ENCODE assay signal across 14 cellular contexts in the genomic region with DNA sequence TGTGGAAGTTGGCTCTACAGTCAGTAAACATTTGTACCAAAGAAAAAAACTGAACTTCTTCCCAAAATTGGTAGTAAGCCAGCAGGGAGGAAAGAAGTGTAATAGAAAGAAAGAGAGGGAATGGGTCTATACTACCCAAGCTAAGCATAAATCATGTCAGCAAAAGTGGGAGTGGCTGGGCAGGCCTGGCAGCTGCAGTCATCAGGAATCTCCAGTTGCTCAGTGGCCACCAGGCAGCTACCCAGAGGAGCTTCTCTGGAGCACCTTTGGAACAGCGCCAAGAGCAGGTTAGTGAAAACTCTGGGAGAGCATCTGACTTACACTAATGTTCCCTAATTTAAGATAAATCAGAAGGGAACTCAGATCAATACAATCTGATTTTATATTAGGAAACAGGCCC. TPM values are rescaled to one million over a fixed set of nuclear protein-coding genes. Genes with fewer than 3 reads are reported as not detected.
DNase-seq lines count a peak whose midpoint lies in the region; ATAC-seq, FAIRE-seq and TF ChIP-seq lines count a peak whose summit lies in the region.
"Had no signal": no experiment of that assay in that cellular context is flagged by ENCODE, and none has a peak within 500 bp of the region (broad histone marks: within the 10 kb centered on the region; RNA-seq: fewer than 3 reads in every experiment).

No MANE protein-coding gene starts in this region.

- intact Hi-C loops in MCF 10A (cut with micrococcal nuclease): no loop called here
- intact Hi-C loops in breast epithelium (cut with DNase I; ENCODE audit: low total_unique reads): no loop called here

- DNase-seq in MCF 10A (ENCODE audit: unreplicated experiment): peak; percentile 42
- no peak for DNase-seq in breast epithelium (ENCODE audit: low spot score in 2 of 2)
- DNase-seq in NCI-H510A treated with DMSO at 0.1 percent for 48 hours (lab: John Stamatoyannopoulos, UW): peak; percentile 97
- peak in 1 of 2 donors; percentile 21 for DNase-seq in foreskin keratinocyte
- DNase-seq in GM12891 (ENCODE audit: insufficient read length, low spot score): no peak
- DNase-seq in activated CD8-positive, alpha-beta memory T cell treated with anti-CD3 and anti-CD28 coated beads, Interleukin-2, amount 50 U/mL, for 48 hours: no peak
- DNase-seq in UCSD-AML1 (lab: John Stamatoyannopoulos, UW; ENCODE audit: unreplicated experiment): no peak
- DNase-seq in dedifferentiated amniotic fluid mesenchymal stem cell (ENCODE audit: extremely low spot score): no peak
- DNase-seq: activated CD4-positive, CD25-positive, alpha-beta regulatory T cell treated with anti-CD3 and anti-CD28 coated beads, Interleukin-2, amount 50 U/mL, for 72 hours; activated T-cell treated with anti-CD3 and anti-CD28 coated beads, Interleukin-2, amount 50 U/mL, for 1 hour; cortex of kidney; mesendoderm; NCI-H1694 treated with DMSO at 0.1 percent for 48 hours had no signal

- no peaks in the 10 kb centered on the region for H3K36me3 Mint-ChIP-seq in MCF 10A (ENCODE audit: insufficient read depth, unreplicated experiment)

- no peak for FAIRE-seq in GM12891 (lab: Jason Lieb, UNC)

- no peak overlapping the region for H3K27ac Mint-ChIP-seq in MCF 10A (ENCODE audit: low read depth, unreplicated experiment)

- no peaks in the 10 kb centered on the region for H3K9me3 ChIP-seq in breast epithelium
- H3K9me3 ChIP-seq: vagina had no signal

- no peaks in the 10 kb centered on the region for H3K9me3 Mint-ChIP-seq in MCF 10A (ENCODE audit: unreplicated experiment)

- TF ChIP-seq CTCF in MCF 10A (IDR thresholded peaks at IDR 0.05; ENCODE audit: unreplicated experiment) (no peak), breast epithelium (IDR thresholded peaks at IDR 0.05) (no peak), foreskin keratinocyte (conservative IDR thresholded peaks at IDR 0.05) (no peak)

- POLR2A ChIA-PET in MCF 10A (lab: Yijun Ruan, JAX): interaction anchor here (0.7 kb wide), 1 partner anchor 109 kb away, joined by 3 read pairs; no protein-coding TSS in a partner anchor

- no peak for TF ChIP-seq POLR2A in breast epithelium (IDR thresholded peaks at IDR 0.05)
- no peak for TF ChIP-seq POLR2A in GM12891 (IDR thresholded peaks at IDR 0.05; ENCODE audit: low read depth, low read length)

- no TSS peak for BruUV-seq in MCF 10A (replicated peaks; lab: Mats Ljungman, UMichigan)

- no peak overlapping the region for H3K27ac ChIP-seq in breast epithelium
- H3K27ac ChIP-seq in foreskin keratinocyte: no peak overlapping the region
- H3K27ac ChIP-seq: vagina had no signal

- H3K4me1 Mint-ChIP-seq in MCF 10A (ENCODE audit: insufficient read depth, unreplicated experiment): no peaks in the 10 kb centered on the region

- H3K27me3 ChIP-seq in breast epithelium (no peaks in the 10 kb centered on the region), foreskin keratinocyte (peaks cover 22% of the 10 kb centered on the region)
- H3K27me3 ChIP-seq: vagina had no signal

- no peak overlapping the region for H3K4me3 Mint-ChIP-seq in MCF 10A (ENCODE audit: unreplicated experiment)

- no peaks in the 10 kb centered on the region for H3K36me3 ChIP-seq in breast epithelium
- H3K36me3 ChIP-seq: vagina had no signal

- peak; percentile 32 for ATAC-seq in foreskin keratinocyte

- no peaks in the 10 kb centered on the region for H3K4me1 ChIP-seq in breast epithelium
- no peaks in the 10 kb centered on the region for H3K4me1 ChIP-seq in foreskin keratinocyte
- H3K4me1 ChIP-seq: vagina had no signal

- no peaks in the 10 kb centered on the region for H3K27me3 Mint-ChIP-seq in MCF 10A (ENCODE audit: insufficient read depth, unreplicated experiment)

- no peak overlapping the region for H3K4me3 ChIP-seq in breast epithelium
- H3K4me3 ChIP-seq: vagina had no signal

- CTCF ChIA-PET in MCF 10A (lab: Yijun Ruan, JAX): interaction anchor here (0.6 to 1.2 kb wide), 3 partner anchors 11 to 76 kb away, joined by 3 read pairs; no protein-coding TSS in a partner anchor

TF ChIP-seq in GM12891, 5 proteins besides CTCF, POLR2A, EP300 and RAD21:
- no peak for TF ChIP-seq SPI1 (IDR thresholded peaks at IDR 0.05; ENCODE audit: low read depth, low read length)
- no peak for TF ChIP-seq POU2F2 (IDR thresholded peaks at IDR 0.05; ENCODE audit: low read depth, low read length)
- TF ChIP-seq PAX5 (IDR thresholded peaks at IDR 0.05; ENCODE audit: insufficient read depth, low read length, severe bottlenecking): no peak
- no peak for TF ChIP-seq POLR2AphosphoS5 (IDR thresholded peaks at IDR 0.05; ENCODE audit: low read depth, low read length)
- no peak for TF ChIP-seq TAF1 (IDR thresholded peaks at IDR 0.05; ENCODE audit: low read depth, low read length)

RNA-seq across cellular contexts. Expression of gene FRZB, which starts 14.3 kb away (rescaled TPM):
- 0.09 and 0.20 TPM in 2 replicates for total RNA-seq in MCF 10A (2022)
- total RNA-seq in breast epithelium: 10 to 100 TPM in 1 of 3 donors, 1 to 10 TPM in 2; 1.8 to 12.0 (median 2.9) TPM
- total RNA-seq in foreskin keratinocyte: not detected in 2 replicates
- polyA plus RNA-seq in foreskin keratinocyte: not detected in 2 replicates
- not detected for polyA plus RNA-seq in GM12891 (2012; ENCODE audit: low read depth, missing spikeins)

Comparison
In these comparisons a context has a peak if more than half of its experiments do, and no peak if none do; other contexts are left out.
1. DNase-seq: peak in MCF 10A (single experiment) and NCI-H510A treated with DMSO at 0.1 percent for 48 hours (single experiment); none in breast epithelium (0 of 2), GM12891 (single experiment), activated CD8-positive, alpha-beta memory T cell treated with anti-CD3 and anti-CD28 coated beads, Interleukin-2, amount 50 U/mL, for 48 hours (single experiment), UCSD-AML1 (single experiment) and dedifferentiated amniotic fluid mesenchymal stem cell (single experiment).